22 cellular contexts compared by ENCODE assay signal in the genomic region with DNA sequence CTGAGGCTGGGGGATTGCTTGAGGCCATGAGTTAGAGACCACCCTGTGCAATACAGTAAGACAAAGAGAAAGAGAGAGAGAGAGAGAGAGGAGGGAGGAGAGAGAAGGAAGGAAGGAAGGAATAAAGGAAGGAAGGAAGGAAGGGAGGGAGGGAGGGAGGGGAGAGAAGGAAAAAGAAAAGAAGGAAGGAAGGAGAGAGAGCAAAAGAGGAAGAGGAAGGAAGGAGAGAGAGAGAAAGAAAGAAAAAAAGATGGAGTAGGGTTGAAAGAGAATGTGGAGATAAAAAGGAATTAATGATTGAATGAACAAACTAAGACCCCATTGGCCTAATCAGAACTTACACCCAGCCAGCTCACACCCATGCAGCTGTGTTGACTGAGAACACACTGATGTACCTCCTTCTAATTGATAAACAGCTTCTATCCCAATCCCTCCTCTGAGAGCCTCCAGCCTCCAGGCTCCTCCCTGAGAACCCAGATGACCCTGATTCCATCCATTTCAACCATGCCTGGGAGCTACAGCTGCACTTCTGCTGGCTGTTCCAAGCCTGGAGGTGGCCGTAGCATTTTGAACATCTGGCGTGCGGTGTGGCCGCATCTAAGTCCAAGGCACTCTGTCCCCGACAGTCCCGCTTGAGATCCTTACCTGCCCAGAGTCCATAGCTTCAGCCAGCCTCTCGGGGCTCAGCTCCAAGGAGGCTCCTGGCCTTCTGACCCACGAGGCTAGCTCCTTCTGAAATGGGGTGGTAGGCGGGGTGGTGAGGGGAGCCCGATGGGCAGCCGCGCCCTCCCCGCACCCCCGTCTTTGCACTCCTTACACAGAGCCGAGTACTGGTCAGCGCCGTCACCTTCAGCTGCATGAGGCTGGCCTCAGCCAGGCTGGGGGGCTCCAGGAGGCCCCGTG. TPM values are rescaled to one million over a fixed set of nuclear protein-coding genes. Genes with fewer than 3 reads are reported as not detected.
DNase-seq lines count a peak whose midpoint lies in the region; ATAC-seq, FAIRE-seq and TF ChIP-seq lines count a peak whose summit lies in the region.
"Had no signal": no experiment of that assay in that cellular context is flagged by ENCODE, and none has a peak within 500 bp of the region (broad histone marks: within the 10 kb centered on the region; RNA-seq: fewer than 3 reads in every experiment).

No MANE protein-coding gene starts in this region.

- no peaks in the 10 kb centered on the region for H3K9me3 Mint-ChIP-seq in progenitor cell of endocrine pancreas (ENCODE audit: low read depth)
- H3K9me3 Mint-ChIP-seq: CD4-positive, alpha-beta T cell had no signal

- 0 out of 2 replicates have a peak overlapping the region, but pooled peaks have one; percentile 35 for H2BK5ac ChIP-seq in H1 (ENCODE audit: low read depth, low read length)

- H3K9ac ChIP-seq in BLaER1 treated with 17β-estradiol and CSF1 and Interleukin-3, amounts not matched to agents 10 nM and 100 nM, result no peak overlapping the region
- H3K9ac ChIP-seq in H1 (replicated peaks in 1 of 4; ENCODE audit: extremely low read depth in 1 of 4, low read depth in 3 of 4, low read length in 3 of 4), result no peak overlapping the region

- POLR2A ChIA-PET in H1 (lab: Charles Lee; ENCODE audit: partially characterized antibody), result interaction anchor here (0.8 to 1.1 kb wide), 2 partner anchors 44 to 71 kb away, joined by 3 read pairs; no protein-coding TSS in a partner anchor

- FAIRE-seq in H1 (lab: Jason Lieb, UNC), result no peak
- FAIRE-seq: D721Med, GM19239, HTR-8/SVneo had no signal

- H3K18ac ChIP-seq in H1 (ENCODE audit: extremely low read depth, low read length), result no peak overlapping the region

- no peak overlapping the region for H3K56ac ChIP-seq in H1 (replicated peaks; ENCODE audit: insufficient read length, low read depth, low read length)

- no peak overlapping the region for H2BK12ac ChIP-seq in H1 (ENCODE audit: low read depth, low read length)

- no peaks in the 10 kb centered on the region for H3K36me3 Mint-ChIP-seq in progenitor cell of endocrine pancreas (ENCODE audit: insufficient read depth)

- no peak overlapping the region for H3K4me3 Mint-ChIP-seq in progenitor cell of endocrine pancreas (ENCODE audit: low read depth)
- H3K4me3 Mint-ChIP-seq: CD4-positive, alpha-beta T cell had no signal

- H3K36me3 ChIP-seq in BLaER1 treated with 17β-estradiol and CSF1 and Interleukin-3, amounts not matched to agents 10 nM and 100 nM, result no peaks in the 10 kb centered on the region
- H3K36me3 ChIP-seq in H1 (ENCODE audit: control insufficient read depth in 2 of 4, insufficient read depth in 4 of 4, low read length in 3 of 4) (no peaks in the 10 kb centered on the region), hepatocyte (replicated peaks; ENCODE audit: insufficient read depth, low read depth) (no peaks in the 10 kb centered on the region)

- H4K20me1 ChIP-seq in BLaER1 treated with 17β-estradiol and CSF1 and Interleukin-3, amounts not matched to agents 10 nM and 100 nM, result no peaks in the 10 kb centered on the region; a peak in 1 of 22 replicates
- H4K20me1 ChIP-seq in H1 (replicated peaks in 1 of 2; ENCODE audit: control insufficient read depth in 1 of 2, insufficient read depth in 2 of 2, low read length in 2 of 2) (no peaks in the 10 kb centered on the region), hepatocyte (ENCODE audit: insufficient read depth, poor library complexity, severe bottlenecking) (no peaks in the 10 kb centered on the region)

- no peak for TF ChIP-seq RAD21 in H1 (IDR thresholded peaks at IDR 0.05 in 1 of 2, conservative IDR thresholded peaks at IDR 0.05 in 1 of 2; ENCODE audit: low read depth in 2 of 2, low read length in 2 of 2)

- no peak overlapping the region for H3K23ac ChIP-seq in H1 (ENCODE audit: insufficient read length)

- no peak overlapping the region for H3K14ac ChIP-seq in H1 (ENCODE audit: insufficient read length)

- H3K4me1 ChIP-seq in BLaER1 treated with 17β-estradiol and CSF1 and Interleukin-3, amounts not matched to agents 10 nM and 100 nM, result peaks cover 3 to 38% (median 35%) of the 10 kb centered on the region in 10 experiments; a peak in 17 of 20 replicates
- H3K4me1 ChIP-seq in H1 (replicated peaks in 1 of 4; ENCODE audit: control insufficient read depth in 3 of 4, insufficient read depth in 4 of 4, low read length in 3 of 4), result peaks cover 0 to 6% (median 1%) of the 10 kb centered on the region in 4 experiments; a peak in 4 of 7 replicates
- no peaks in the 10 kb centered on the region for H3K4me1 ChIP-seq in hepatocyte (ENCODE audit: insufficient read depth)

- no peak overlapping the region for H2BK120ac ChIP-seq in H1 (replicated peaks; ENCODE audit: low read depth, low read length)

- no peaks in the 10 kb centered on the region for H3K9me2 ChIP-seq in hepatocyte (replicated peaks; ENCODE audit: insufficient read depth)

- ATAC-seq in GM21390 (IDR thresholded peaks at IDR 0.05; ENCODE audit: unreplicated experiment) (no peak), GM18505 (IDR thresholded peaks at IDR 0.05; ENCODE audit: unreplicated experiment) (no peak), GM18502 (IDR thresholded peaks at IDR 0.05; ENCODE audit: poor library complexity, unreplicated experiment) (no peak)
- ATAC-seq: HCT116 had no signal

- no peak overlapping the region for H3K4me3 ChIP-seq in BLaER1 treated with 17β-estradiol and CSF1 and Interleukin-3, amounts not matched to agents 10 nM and 100 nM
- H3K4me3 ChIP-seq in H1 (ENCODE audit: extremely low read depth in 1 of 4, insufficient read depth in 2 of 4, low read depth in 3 of 4, low read length in 4 of 4) (no peak overlapping the region), hepatocyte (no peak overlapping the region)

- H2AK5ac ChIP-seq in H1 (ENCODE audit: low read depth, low read length), result no peak overlapping the region

- no peak overlapping the region for H4K5ac ChIP-seq in H1 (ENCODE audit: insufficient read length, low read depth, low read length)

- peak; percentile 8 for DNase-seq in DMS53 treated with DMSO at 0.1 percent for 48 hours (lab: John Stamatoyannopoulos, UW; ENCODE audit: unreplicated experiment)
- DNase-seq in H1 (ENCODE audit: low read depth in 1 of 2, low spot score in 2 of 2), result no peak
- DNase-seq in progenitor cell of endocrine pancreas (ENCODE audit: low spot score, unreplicated experiment), result no peak
- DNase-seq in hepatocyte (ENCODE audit: low spot score), result no peak
- DNase-seq: CD4-positive, alpha-beta T cell; NCI-H1417; NCI-H510A treated with DMSO at 0.1 percent for 48 hours; NK-92 treated with Interleukin-12 subunit alpha and Interleukin-12 subunit beta, amount 100 ng/mL, for 24 hours; RPMI8226; SIG-M5; T-helper 2 cell had no signal

- no peak for TF ChIP-seq EP300 in H1 (IDR thresholded peaks at IDR 0.05; ENCODE audit: borderline replicate concordance in 1 of 2, low read depth in 2 of 2, low read length in 2 of 2)

- CTCF ChIA-PET in H1 (lab: Charles Lee; ENCODE audit: partially characterized antibody), result interaction anchor here (0.8 to 1.5 kb wide), 7 partner anchors 9 to 176 kb away, joined by 3 to 5 read pairs (median 3); a partner anchor contains a TSS

- peaks cover 16% of the 10 kb centered on the region for H3K27me3 Mint-ChIP-seq in progenitor cell of endocrine pancreas

- no peak overlapping the region for H2BK20ac ChIP-seq in H1 (ENCODE audit: low read length)

- no peak for TF ChIP-seq POLR2A in H1 (IDR thresholded peaks at IDR 0.05; ENCODE audit: control extremely low read depth in 1 of 2, low read depth in 2 of 2, low read length in 2 of 2)
- no peak for TF ChIP-seq POLR2A in GM18505 (IDR thresholded peaks at IDR 0.05; ENCODE audit: borderline replicate concordance, extremely low read depth, insufficient read depth, insufficient read length)

- H3K79me1 ChIP-seq in H1 (ENCODE audit: low read depth, low read length), result no peaks in the 10 kb centered on the region

- H3K27me3 ChIP-seq in BLaER1 treated with 17β-estradiol and CSF1 and Interleukin-3, amounts not matched to agents 10 nM and 100 nM, result no peaks in the 10 kb centered on the region
- no peaks in the 10 kb centered on the region for H3K27me3 ChIP-seq in H1 (replicated peaks in 1 of 4; ENCODE audit: control insufficient read depth in 3 of 4, extremely low read depth in 1 of 4, insufficient read depth in 3 of 4, low read length in 3 of 4)
- no peaks in the 10 kb centered on the region for H3K27me3 ChIP-seq in hepatocyte

- no peak overlapping the region for H3K4ac ChIP-seq in H1 (replicated peaks; ENCODE audit: insufficient read length, low read depth, low read length)

- H3K27ac Mint-ChIP-seq in progenitor cell of endocrine pancreas, result peak overlapping the region; percentile 2
- H3K27ac Mint-ChIP-seq: CD4-positive, alpha-beta T cell had no signal

- no peak overlapping the region for H4K91ac ChIP-seq in H1 (replicated peaks; ENCODE audit: insufficient read length, low read length)

- WGBS in H1 (ENCODE audit: extremely low coverage in 1 of 2, insufficient coverage in 1 of 2, insufficient read length in 1 of 2, insufficient replicate concordance in 2 of 2, low coverage in 1 of 2, low lambda C conversion rate in 2 of 2, missing lambda C conversion rate in 1 of 2), 2 experiments, result 85% methylated on average over 18 of the region's 18 CpGs; no CpG with 5 or more reads in 1 of the 2 experiments
- WGBS in hepatocyte (ENCODE audit: low lambda C conversion rate, missing lambda C conversion rate), result 77% methylated on average over 14 of the region's 18 CpGs

- H3K9me3 ChIP-seq in BLaER1 treated with 17β-estradiol and CSF1 and Interleukin-3, amounts not matched to agents 10 nM and 100 nM (replicated peaks in 1 of 11), result no peaks in the 10 kb centered on the region
- H3K9me3 ChIP-seq in H1 (ENCODE audit: insufficient read depth in 2 of 2, low read depth in 1 of 2, low read length in 1 of 2), result no peaks in the 10 kb centered on the region
- no peaks in the 10 kb centered on the region for H3K9me3 ChIP-seq in hepatocyte (ENCODE audit: low read depth)

- peaks cover 2% of the 10 kb centered on the region for H3K4me1 Mint-ChIP-seq in progenitor cell of endocrine pancreas (ENCODE audit: low read depth)

- H3K4me2 ChIP-seq in BLaER1 treated with 17β-estradiol and CSF1 and Interleukin-3, amounts not matched to agents 10 nM and 100 nM, result peak overlapping the region in 6 of 11 experiments; percentile 1 to 31 (median 22); a peak in 8 of 22 replicates
- no peak overlapping the region for H3K4me2 ChIP-seq in H1 (ENCODE audit: insufficient read depth in 1 of 2, low read depth in 2 of 2, low read length in 2 of 2)
- H3K4me2 ChIP-seq in hepatocyte, result no peak overlapping the region

- H4K8ac ChIP-seq in H1 (ENCODE audit: extremely low read depth, insufficient read depth, low read length), result peak overlapping the region; percentile 51; the same call in 1 of the 2 replicates

- H3K79me2 ChIP-seq in H1 (ENCODE audit: control insufficient read depth in 1 of 2, insufficient read depth in 2 of 2, low read length in 2 of 2), result no peaks in the 10 kb centered on the region
- H3K79me2 ChIP-seq in hepatocyte, result no peaks in the 10 kb centered on the region

- H3K27ac ChIP-seq in BLaER1 treated with 17β-estradiol and CSF1 and Interleukin-3, amounts not matched to agents 10 nM and 100 nM, result peak overlapping the region in 3 of 11 experiments; percentile 30 to 34 (median 32); a peak in 4 of 22 replicates
- H3K27ac ChIP-seq in H1 (ENCODE audit: low read depth, low read length) (no peak overlapping the region), hepatocyte (no peak overlapping the region)
- H3K27ac ChIP-seq: HL-60 had no signal

- no peaks in the 10 kb centered on the region for H3K23me2 ChIP-seq in H1 (ENCODE audit: low read depth, low read length)

- H2BK15ac ChIP-seq in H1 (ENCODE audit: low read length), result no peak overlapping the region

- H2AFZ ChIP-seq in H1 (ENCODE audit: low read length), result 0 out of 2 replicates have a peak overlapping the region, but pooled peaks have one; percentile 13
- H2AFZ ChIP-seq in hepatocyte, result no peak overlapping the region

- no peak for TF ChIP-seq CTCF in H1 (IDR thresholded peaks at IDR 0.05; ENCODE audit: control extremely low read depth in 1 of 3, insufficient read depth in 1 of 3, low read depth in 1 of 3, low read length in 3 of 3)
- no peak for TF ChIP-seq CTCF in progenitor cell of endocrine pancreas (IDR thresholded peaks at IDR 0.05; ENCODE audit: unreplicated experiment)
- no peak for TF ChIP-seq CTCF in hepatocyte (IDR thresholded peaks at IDR 0.05; ENCODE audit: poor library complexity)

RNA-seq across cellular contexts. Expression of a gene that starts 1.1 kb away (rescaled TPM):
- not detected in 2 replicates for total RNA-seq in H1 (2021; fragmentation: NEBNext Ultra II Directional; extraction: Animal tissue kit (Norgen Biotek cat#: 25700))
- polyA plus RNA-seq in H1 (2011; rRNA removed) (not detected in 2 replicates), hepatocyte (7.1 and 13.9 TPM in 2 replicates)
- 0.37 TPM for polyA plus RNA-seq in H1 (2011; cell fraction: cytosol; rRNA removed)
- polyA plus RNA-seq in H1 (2011; cell fraction: nucleus; rRNA removed), result 0.10 TPM
- polyA plus RNA-seq in H1 (2012, experiment 1 of 2), result not detected in 4 replicates
- not detected for polyA plus RNA-seq in H1 (2012, experiment 2 of 2)
- not detected for polyA plus RNA-seq in H1 (2013, experiment 1 of 2)
- polyA plus RNA-seq in H1 (2013, experiment 2 of 2), result not detected
- polyA minus RNA-seq in H1 (2011; rRNA and poly(A)+ RNA removed), result not detected in 2 replicates
- not detected for polyA minus RNA-seq in H1 (2011; cell fraction: cytosol; rRNA and poly(A)+ RNA removed)
- not detected for polyA minus RNA-seq in H1 (2011; cell fraction: nucleus; rRNA and poly(A)+ RNA removed)
- total RNA-seq in progenitor cell of endocrine pancreas (5.3 TPM in 2 replicates), hepatocyte (5.1 and 6.8 TPM in 2 replicates)
- total RNA-seq: CD4-positive, alpha-beta T cell; Daoy; OCI-LY7 had no signal

RNA-seq across cellular contexts. Expression of a gene that starts 36.2 kb away (rescaled TPM):
- 25.0 and 25.2 TPM in 2 replicates for total RNA-seq in H1 (2021; fragmentation: NEBNext Ultra II Directional; extraction: Animal tissue kit (Norgen Biotek cat#: 25700))
- 6.5 and 11.2 TPM in 2 replicates for polyA plus RNA-seq in H1 (2011; rRNA removed)
- 5.6 TPM for polyA plus RNA-seq in H1 (2011; cell fraction: cytosol; rRNA removed)
- 63.2 TPM for polyA plus RNA-seq in H1 (2011; cell fraction: nucleus; rRNA removed)
- polyA plus RNA-seq in H1 (2012, experiment 1 of 2), result 16.6 to 27.6 TPM (median 25.0 TPM) in 4 replicates
- polyA plus RNA-seq in H1 (2012, experiment 2 of 2), result 13.4 TPM
- polyA plus RNA-seq in H1 (2013, experiment 1 of 2), result 19.4 TPM
- polyA plus RNA-seq in H1 (2013, experiment 2 of 2), result 18.1 TPM
- 3.9 and 5.8 TPM in 2 replicates for polyA minus RNA-seq in H1 (2011; rRNA and poly(A)+ RNA removed)
- polyA minus RNA-seq in H1 (2011; cell fraction: cytosol; rRNA and poly(A)+ RNA removed), result 12.0 TPM
- 24.6 TPM for polyA minus RNA-seq in H1 (2011; cell fraction: nucleus; rRNA and poly(A)+ RNA removed)
- 46.3 and 54.3 TPM in 2 replicates for total RNA-seq in progenitor cell of endocrine pancreas
- 0.84 and 6.7 TPM in 2 replicates for total RNA-seq in hepatocyte
- polyA plus RNA-seq in hepatocyte, result 7.9 and 11.4 TPM in 2 replicates

RNA-seq across cellular contexts. Expression of a gene that starts 40.7 kb away (rescaled TPM):
- 0.40 and 1.4 TPM in 2 replicates for total RNA-seq in H1 (2021; fragmentation: NEBNext Ultra II Directional; extraction: Animal tissue kit (Norgen Biotek cat#: 25700))
- polyA plus RNA-seq in H1 (2011; rRNA removed), result 1.3 and 1.9 TPM in 2 replicates
- polyA plus RNA-seq in H1 (2011; cell fraction: cytosol; rRNA removed), result 2.6 TPM
- polyA plus RNA-seq in H1 (2011; cell fraction: nucleus; rRNA removed), result 8.1 TPM
- 0.87 to 1.9 TPM (median 1.4 TPM) in 4 replicates for polyA plus RNA-seq in H1 (2012, experiment 1 of 2)
- polyA plus RNA-seq in H1 (2012, experiment 2 of 2), result 0.34 TPM
- 0.69 TPM for polyA plus RNA-seq in H1 (2013, experiment 1 of 2)
- polyA plus RNA-seq in H1 (2013, experiment 2 of 2), result 0.68 TPM
- polyA minus RNA-seq in H1 (2011; rRNA and poly(A)+ RNA removed), result 0.63 and 0.73 TPM in 2 replicates
- polyA minus RNA-seq in H1 (2011; cell fraction: cytosol; rRNA and poly(A)+ RNA removed), result 0.73 TPM
- polyA minus RNA-seq in H1 (2011; cell fraction: nucleus; rRNA and poly(A)+ RNA removed), result 1.7 TPM
- 15.7 and 17.5 TPM in 2 replicates for total RNA-seq in progenitor cell of endocrine pancreas
- total RNA-seq in hepatocyte, result 0.30 and 0.36 TPM in 2 replicates
- polyA plus RNA-seq in hepatocyte, result 0.15 and 0.76 TPM in 2 replicates
- total RNA-seq: CD4-positive, alpha-beta T cell; Daoy; OCI-LY7 had no signal

RNA-seq across cellular contexts. Expression of a gene that starts 45.1 kb away (rescaled TPM):
- 4.6 TPM in 2 replicates for total RNA-seq in H1 (2021; fragmentation: NEBNext Ultra II Directional; extraction: Animal tissue kit (Norgen Biotek cat#: 25700))
- polyA plus RNA-seq in H1 (2011; rRNA removed), result 2.4 and 3.3 TPM in 2 replicates
- polyA plus RNA-seq in H1 (2011; cell fraction: cytosol; rRNA removed), result 2.6 TPM
- 7.0 TPM for polyA plus RNA-seq in H1 (2011; cell fraction: nucleus; rRNA removed)
- 3.4 to 4.7 TPM (median 4.0 TPM) in 4 replicates for polyA plus RNA-seq in H1 (2012, experiment 1 of 2)
- 2.8 TPM for polyA plus RNA-seq in H1 (2012, experiment 2 of 2)
- 4.8 TPM for polyA plus RNA-seq in H1 (2013, experiment 1 of 2)
- polyA plus RNA-seq in H1 (2013, experiment 2 of 2), result 4.4 TPM
- 1.2 and 2.4 TPM in 2 replicates for polyA minus RNA-seq in H1 (2011; rRNA and poly(A)+ RNA removed)
- 2.2 TPM for polyA minus RNA-seq in H1 (2011; cell fraction: cytosol; rRNA and poly(A)+ RNA removed)
- polyA minus RNA-seq in H1 (2011; cell fraction: nucleus; rRNA and poly(A)+ RNA removed), result 1.7 TPM
- 97.5 and 100.0 TPM in 2 replicates for total RNA-seq in progenitor cell of endocrine pancreas
- 0.12 and 1.4 TPM in 2 replicates for total RNA-seq in hepatocyte
- 0.64 and 2.3 TPM in 2 replicates for polyA plus RNA-seq in hepatocyte

RNA-seq across cellular contexts. Expression of a gene that starts 53.6 kb away (rescaled TPM):
- total RNA-seq in H1 (2021; fragmentation: NEBNext Ultra II Directional; extraction: Animal tissue kit (Norgen Biotek cat#: 25700)), result 20.8 and 28.9 TPM in 2 replicates
- polyA plus RNA-seq in H1 (2011; rRNA removed) (17.8 and 27.8 TPM in 2 replicates), hepatocyte (26.5 and 30.7 TPM in 2 replicates)
- 7.6 TPM for polyA plus RNA-seq in H1 (2011; cell fraction: cytosol; rRNA removed)
- polyA plus RNA-seq in H1 (2011; cell fraction: nucleus; rRNA removed), result 45.0 TPM
- polyA plus RNA-seq in H1 (2012, experiment 1 of 2), result 16.1 to 23.4 TPM (median 19.6 TPM) in 4 replicates
- 16.3 TPM for polyA plus RNA-seq in H1 (2012, experiment 2 of 2)
- polyA plus RNA-seq in H1 (2013, experiment 1 of 2), result 22.3 TPM
- 21.7 TPM for polyA plus RNA-seq in H1 (2013, experiment 2 of 2)
- polyA minus RNA-seq in H1 (2011; rRNA and poly(A)+ RNA removed), result 15.9 and 27.8 TPM in 2 replicates
- 19.3 TPM for polyA minus RNA-seq in H1 (2011; cell fraction: cytosol; rRNA and poly(A)+ RNA removed)
- 19.8 TPM for polyA minus RNA-seq in H1 (2011; cell fraction: nucleus; rRNA and poly(A)+ RNA removed)
- total RNA-seq in progenitor cell of endocrine pancreas (58.6 and 62.3 TPM in 2 replicates), hepatocyte (3.7 and 12.2 TPM in 2 replicates)

Comparison
In these comparisons a context has a peak if more than half of its experiments do, and no peak if none do; other contexts are left out.
1. H3K4me2 ChIP-seq: peak in BLaER1 treated with 17β-estradiol and CSF1 and Interleukin-3, amounts not matched to agents 10 nM and 100 nM (6 of 11); none in H1 (0 of 2) and hepatocyte (single experiment).